3 cellular contexts compared by ENCODE assay signal in the genomic region with DNA sequence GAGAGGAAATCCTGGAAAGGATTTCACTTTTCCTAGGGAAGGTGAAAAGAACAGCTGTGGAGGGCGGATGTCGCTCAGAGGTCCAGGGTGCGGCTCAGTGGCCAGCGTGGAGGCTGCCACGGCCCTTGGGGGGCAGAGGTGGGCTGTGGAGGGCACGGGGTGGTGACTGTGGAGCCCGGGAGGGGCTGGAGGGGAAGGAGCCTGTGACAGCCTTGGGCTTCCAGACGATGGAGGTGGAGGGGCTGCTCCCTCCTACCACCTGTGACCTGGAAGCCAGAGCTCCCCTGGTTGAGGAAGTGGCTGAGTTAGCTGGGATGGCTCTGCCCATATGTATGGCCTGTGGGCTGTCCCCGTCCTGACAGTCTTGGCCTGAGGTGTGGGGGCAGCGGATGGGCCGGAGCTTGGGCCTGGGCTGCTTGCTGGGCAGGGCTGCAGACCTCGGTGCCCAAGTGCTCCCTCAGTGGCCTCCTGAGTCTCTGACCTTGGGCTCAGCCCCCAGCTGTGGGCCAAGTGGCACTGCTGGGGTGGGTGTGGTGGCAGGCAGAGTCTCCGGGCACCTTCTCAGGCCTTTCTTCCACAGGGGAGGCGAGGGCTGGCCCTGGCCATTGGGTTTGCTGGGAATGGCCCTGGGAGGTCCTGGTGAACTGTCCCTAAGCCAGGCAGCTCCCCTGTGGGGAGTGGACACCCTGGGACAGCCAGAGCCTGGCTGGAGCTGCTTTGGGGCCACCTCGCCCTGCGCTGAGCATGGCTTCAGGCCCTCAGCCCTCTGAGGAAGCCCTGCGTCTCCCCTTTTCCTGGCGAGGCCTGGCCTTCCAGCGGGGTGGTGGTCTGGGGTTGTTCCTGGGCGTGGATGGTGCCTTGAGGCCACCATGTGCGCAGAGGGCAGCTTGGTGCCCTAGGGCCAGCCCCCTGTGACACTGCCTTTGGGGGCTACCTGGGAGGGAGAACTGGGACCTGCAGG.
TF ChIP-seq lines count a peak whose summit lies in the region.

No MANE protein-coding gene starts in this region.

TF ChIP-seq in HEK293, 187 proteins besides CTCF, POLR2A, EP300 and RAD21:
- peak; percentile 33; the same call in 1 of the 2 replicates for TF ChIP-seq GLIS2 (tag by site-specific recombination; IDR thresholded peaks at IDR 0.05)
- TF ChIP-seq PRDM1 (tag by site-specific recombination; IDR thresholded peaks at IDR 0.05) = peak; percentile 35; the same call in 1 of the 2 replicates
- peak; percentile 46 for TF ChIP-seq GLIS1 (tag by site-specific recombination; IDR thresholded peaks at IDR 0.05)
- no peak for TF ChIP-seq ZNF555 (tag by site-specific recombination; conservative IDR thresholded peaks at IDR 0.05)
- TF ChIP-seq, protein P1, sequence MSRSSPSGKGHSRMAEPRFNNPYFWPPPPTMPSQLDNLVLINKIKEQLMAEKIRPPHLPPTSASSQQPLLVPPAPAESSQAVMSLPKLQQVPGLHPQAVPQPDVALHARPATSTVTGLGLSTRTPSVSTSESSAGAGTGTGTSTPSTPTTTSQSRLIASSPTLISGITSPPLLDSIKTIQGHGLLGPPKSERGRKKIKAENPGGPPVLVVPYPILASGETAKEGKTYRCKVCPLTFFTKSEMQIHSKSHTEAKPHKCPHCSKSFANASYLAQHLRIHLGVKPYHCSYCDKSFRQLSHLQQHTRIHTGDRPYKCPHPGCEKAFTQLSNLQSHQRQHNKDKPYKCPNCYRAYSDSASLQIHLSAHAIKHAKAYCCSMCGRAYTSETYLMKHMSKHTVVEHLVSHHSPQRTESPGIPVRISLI (tag by site-specific recombination; IDR thresholded peaks at IDR 0.05) = no peak

TF ChIP-seq in GM12878, 131 proteins besides CTCF, POLR2A, EP300 and RAD21 (continues in another document):
- TF ChIP-seq, protein P2, sequence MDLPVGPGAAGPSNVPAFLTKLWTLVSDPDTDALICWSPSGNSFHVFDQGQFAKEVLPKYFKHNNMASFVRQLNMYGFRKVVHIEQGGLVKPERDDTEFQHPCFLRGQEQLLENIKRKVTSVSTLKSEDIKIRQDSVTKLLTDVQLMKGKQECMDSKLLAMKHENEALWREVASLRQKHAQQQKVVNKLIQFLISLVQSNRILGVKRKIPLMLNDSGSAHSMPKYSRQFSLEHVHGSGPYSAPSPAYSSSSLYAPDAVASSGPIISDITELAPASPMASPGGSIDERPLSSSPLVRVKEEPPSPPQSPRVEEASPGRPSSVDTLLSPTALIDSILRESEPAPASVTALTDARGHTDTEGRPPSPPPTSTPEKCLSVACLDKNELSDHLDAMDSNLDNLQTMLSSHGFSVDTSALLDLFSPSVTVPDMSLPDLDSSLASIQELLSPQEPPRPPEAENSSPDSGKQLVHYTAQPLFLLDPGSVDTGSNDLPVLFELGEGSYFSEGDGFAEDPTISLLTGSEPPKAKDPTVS (IDR thresholded peaks at IDR 0.05; ENCODE audit: low read depth, low read length) = no peak
- no peak for TF ChIP-seq SUPT20H (IDR thresholded peaks at IDR 0.05; ENCODE audit: borderline replicate concordance, control insufficient read depth, low read depth, low read length)
- TF ChIP-seq, protein P3, sequence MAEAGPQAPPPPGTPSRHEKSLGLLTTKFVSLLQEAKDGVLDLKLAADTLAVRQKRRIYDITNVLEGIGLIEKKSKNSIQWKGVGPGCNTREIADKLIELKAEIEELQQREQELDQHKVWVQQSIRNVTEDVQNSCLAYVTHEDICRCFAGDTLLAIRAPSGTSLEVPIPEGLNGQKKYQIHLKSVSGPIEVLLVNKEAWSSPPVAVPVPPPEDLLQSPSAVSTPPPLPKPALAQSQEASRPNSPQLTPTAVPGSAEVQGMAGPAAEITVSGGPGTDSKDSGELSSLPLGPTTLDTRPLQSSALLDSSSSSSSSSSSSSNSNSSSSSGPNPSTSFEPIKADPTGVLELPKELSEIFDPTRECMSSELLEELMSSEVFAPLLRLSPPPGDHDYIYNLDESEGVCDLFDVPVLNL (IDR thresholded peaks at IDR 0.05; ENCODE audit: low read depth, low read length) = no peak
- no peak for TF ChIP-seq TCF7 (IDR thresholded peaks at IDR 0.05; ENCODE audit: borderline replicate concordance)
- TF ChIP-seq SIX5 (IDR thresholded peaks at IDR 0.05; ENCODE audit: low read depth, low read length, severe bottlenecking) = no peak
- TF ChIP-seq RELA (IDR thresholded peaks at IDR 0.05; ENCODE audit: borderline replicate concordance, partially characterized antibody) = no peak
- TF ChIP-seq STAT3 (IDR thresholded peaks at IDR 0.05; ENCODE audit: low read depth, low read length) = no peak
- TF ChIP-seq, protein P4, sequence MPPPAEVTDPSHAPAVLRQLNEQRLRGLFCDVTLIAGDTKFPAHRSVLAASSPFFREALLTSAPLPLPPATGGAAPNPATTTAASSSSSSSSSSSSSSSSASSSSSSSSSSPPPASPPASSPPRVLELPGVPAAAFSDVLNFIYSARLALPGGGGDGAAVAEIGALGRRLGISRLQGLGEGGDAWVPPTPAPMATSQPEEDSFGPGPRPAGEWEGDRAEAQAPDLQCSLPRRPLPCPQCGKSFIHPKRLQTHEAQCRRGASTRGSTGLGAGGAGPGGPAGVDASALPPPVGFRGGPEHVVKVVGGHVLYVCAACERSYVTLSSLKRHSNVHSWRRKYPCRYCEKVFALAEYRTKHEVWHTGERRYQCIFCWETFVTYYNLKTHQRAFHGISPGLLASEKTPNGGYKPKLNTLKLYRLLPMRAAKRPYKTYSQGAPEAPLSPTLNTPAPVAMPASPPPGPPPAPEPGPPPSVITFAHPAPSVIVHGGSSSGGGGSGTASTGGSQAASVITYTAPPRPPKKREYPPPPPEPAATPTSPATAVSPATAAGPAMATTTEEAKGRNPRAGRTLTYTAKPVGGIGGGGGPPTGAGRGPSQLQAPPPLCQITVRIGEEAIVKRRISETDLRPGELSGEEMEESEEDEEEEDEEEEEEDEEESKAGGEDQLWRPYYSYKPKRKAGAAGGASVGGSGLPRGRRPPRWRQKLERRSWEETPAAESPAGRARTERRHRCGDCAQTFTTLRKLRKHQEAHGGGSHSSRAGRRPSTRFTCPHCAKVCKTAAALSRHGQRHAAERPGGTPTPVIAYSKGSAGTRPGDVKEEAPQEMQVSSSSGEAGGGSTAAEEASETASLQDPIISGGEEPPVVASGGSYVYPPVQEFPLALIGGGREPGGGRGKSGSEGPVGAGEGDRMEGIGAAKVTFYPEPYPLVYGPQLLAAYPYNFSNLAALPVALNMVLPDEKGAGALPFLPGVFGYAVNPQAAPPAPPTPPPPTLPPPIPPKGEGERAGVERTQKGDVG (CRISPR knock-in tag; IDR thresholded peaks at IDR 0.05) = no peak
- TF ChIP-seq CBFB (IDR thresholded peaks at IDR 0.05; ENCODE audit: low read depth) = no peak
- no peak for TF ChIP-seq CHD2 (IDR thresholded peaks at IDR 0.05; ENCODE audit: borderline replicate concordance, low read depth, low read length)
- TF ChIP-seq KAT2A (conservative IDR thresholded peaks at IDR 0.05; ENCODE audit: control insufficient read depth, low read depth, low read length) = no peak
- TF ChIP-seq, protein P5, sequence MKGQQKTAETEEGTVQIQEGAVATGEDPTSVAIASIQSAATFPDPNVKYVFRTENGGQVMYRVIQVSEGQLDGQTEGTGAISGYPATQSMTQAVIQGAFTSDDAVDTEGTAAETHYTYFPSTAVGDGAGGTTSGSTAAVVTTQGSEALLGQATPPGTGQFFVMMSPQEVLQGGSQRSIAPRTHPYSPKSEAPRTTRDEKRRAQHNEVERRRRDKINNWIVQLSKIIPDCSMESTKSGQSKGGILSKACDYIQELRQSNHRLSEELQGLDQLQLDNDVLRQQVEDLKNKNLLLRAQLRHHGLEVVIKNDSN (IDR thresholded peaks at IDR 0.05; ENCODE audit: borderline replicate concordance, extremely low read length, insufficient read depth, low read depth, low read length) = no peak
- TF ChIP-seq, protein P6, sequence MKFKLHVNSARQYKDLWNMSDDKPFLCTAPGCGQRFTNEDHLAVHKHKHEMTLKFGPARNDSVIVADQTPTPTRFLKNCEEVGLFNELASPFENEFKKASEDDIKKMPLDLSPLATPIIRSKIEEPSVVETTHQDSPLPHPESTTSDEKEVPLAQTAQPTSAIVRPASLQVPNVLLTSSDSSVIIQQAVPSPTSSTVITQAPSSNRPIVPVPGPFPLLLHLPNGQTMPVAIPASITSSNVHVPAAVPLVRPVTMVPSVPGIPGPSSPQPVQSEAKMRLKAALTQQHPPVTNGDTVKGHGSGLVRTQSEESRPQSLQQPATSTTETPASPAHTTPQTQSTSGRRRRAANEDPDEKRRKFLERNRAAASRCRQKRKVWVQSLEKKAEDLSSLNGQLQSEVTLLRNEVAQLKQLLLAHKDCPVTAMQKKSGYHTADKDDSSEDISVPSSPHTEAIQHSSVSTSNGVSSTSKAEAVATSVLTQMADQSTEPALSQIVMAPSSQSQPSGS (IDR thresholded peaks at IDR 0.05; ENCODE audit: low read length) = no peak
- no peak for TF ChIP-seq IRF4 (IDR thresholded peaks at IDR 0.05; ENCODE audit: low read depth, low read length)
- TF ChIP-seq BHLHE40 (IDR thresholded peaks at IDR 0.05; ENCODE audit: borderline replicate concordance in 1 of 2, low read depth in 2 of 2, low read length in 1 of 2) = no peak
- TF ChIP-seq ZSCAN29 (IDR thresholded peaks at IDR 0.05) = no peak

TF ChIP-seq in liver, 16 proteins besides CTCF, POLR2A, EP300 and RAD21:
- TF ChIP-seq FOXA1 (IDR thresholded peaks at IDR 0.05) (no peak), GABPA (IDR thresholded peaks at IDR 0.05 in 1 of 2, conservative IDR thresholded peaks at IDR 0.05 in 1 of 2) (no peak), TAF1 (conservative IDR thresholded peaks at IDR 0.05) (no peak), JUND (IDR thresholded peaks at IDR 0.05) (no peak), YY1 (IDR thresholded peaks at IDR 0.05) (no peak), RXRA (IDR thresholded peaks at IDR 0.05) (no peak), SP1 (IDR thresholded peaks at IDR 0.05) (no peak), NR2F2 (IDR thresholded peaks at IDR 0.05) (no peak), FOXA2 (IDR thresholded peaks at IDR 0.05) (no peak)
- TF ChIP-seq, protein P7, sequence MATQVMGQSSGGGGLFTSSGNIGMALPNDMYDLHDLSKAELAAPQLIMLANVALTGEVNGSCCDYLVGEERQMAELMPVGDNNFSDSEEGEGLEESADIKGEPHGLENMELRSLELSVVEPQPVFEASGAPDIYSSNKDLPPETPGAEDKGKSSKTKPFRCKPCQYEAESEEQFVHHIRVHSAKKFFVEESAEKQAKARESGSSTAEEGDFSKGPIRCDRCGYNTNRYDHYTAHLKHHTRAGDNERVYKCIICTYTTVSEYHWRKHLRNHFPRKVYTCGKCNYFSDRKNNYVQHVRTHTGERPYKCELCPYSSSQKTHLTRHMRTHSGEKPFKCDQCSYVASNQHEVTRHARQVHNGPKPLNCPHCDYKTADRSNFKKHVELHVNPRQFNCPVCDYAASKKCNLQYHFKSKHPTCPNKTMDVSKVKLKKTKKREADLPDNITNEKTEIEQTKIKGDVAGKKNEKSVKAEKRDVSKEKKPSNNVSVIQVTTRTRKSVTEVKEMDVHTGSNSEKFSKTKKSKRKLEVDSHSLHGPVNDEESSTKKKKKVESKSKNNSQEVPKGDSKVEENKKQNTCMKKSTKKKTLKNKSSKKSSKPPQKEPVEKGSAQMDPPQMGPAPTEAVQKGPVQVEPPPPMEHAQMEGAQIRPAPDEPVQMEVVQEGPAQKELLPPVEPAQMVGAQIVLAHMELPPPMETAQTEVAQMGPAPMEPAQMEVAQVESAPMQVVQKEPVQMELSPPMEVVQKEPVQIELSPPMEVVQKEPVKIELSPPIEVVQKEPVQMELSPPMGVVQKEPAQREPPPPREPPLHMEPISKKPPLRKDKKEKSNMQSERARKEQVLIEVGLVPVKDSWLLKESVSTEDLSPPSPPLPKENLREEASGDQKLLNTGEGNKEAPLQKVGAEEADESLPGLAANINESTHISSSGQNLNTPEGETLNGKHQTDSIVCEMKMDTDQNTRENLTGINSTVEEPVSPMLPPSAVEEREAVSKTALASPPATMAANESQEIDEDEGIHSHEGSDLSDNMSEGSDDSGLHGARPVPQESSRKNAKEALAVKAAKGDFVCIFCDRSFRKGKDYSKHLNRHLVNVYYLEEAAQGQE (IDR thresholded peaks at IDR 0.05) = no peak
- TF ChIP-seq, protein P8, sequence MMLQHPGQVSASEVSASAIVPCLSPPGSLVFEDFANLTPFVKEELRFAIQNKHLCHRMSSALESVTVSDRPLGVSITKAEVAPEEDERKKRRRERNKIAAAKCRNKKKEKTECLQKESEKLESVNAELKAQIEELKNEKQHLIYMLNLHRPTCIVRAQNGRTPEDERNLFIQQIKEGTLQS (IDR thresholded peaks at IDR 0.05) = no peak
- TF ChIP-seq, protein P9, sequence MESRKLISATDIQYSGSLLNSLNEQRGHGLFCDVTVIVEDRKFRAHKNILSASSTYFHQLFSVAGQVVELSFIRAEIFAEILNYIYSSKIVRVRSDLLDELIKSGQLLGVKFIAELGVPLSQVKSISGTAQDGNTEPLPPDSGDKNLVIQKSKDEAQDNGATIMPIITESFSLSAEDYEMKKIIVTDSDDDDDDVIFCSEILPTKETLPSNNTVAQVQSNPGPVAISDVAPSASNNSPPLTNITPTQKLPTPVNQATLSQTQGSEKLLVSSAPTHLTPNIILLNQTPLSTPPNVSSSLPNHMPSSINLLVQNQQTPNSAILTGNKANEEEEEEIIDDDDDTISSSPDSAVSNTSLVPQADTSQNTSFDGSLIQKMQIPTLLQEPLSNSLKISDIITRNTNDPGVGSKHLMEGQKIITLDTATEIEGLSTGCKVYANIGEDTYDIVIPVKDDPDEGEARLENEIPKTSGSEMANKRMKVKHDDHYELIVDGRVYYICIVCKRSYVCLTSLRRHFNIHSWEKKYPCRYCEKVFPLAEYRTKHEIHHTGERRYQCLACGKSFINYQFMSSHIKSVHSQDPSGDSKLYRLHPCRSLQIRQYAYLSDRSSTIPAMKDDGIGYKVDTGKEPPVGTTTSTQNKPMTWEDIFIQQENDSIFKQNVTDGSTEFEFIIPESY (IDR thresholded peaks at IDR 0.05) = no peak
